Comparison of ENCODE assay signal across 1 cellular context in genomic region chr16:2867661-2867986, GRCh38.
TF ChIP-seq lines count a peak whose summit lies in the region.

No MANE protein-coding gene starts in this region.

TF ChIP-seq in WTC11, 78 proteins besides CTCF, POLR2A, EP300 and RAD21 (continued from another document):
- TF ChIP-seq ZNF425 (CRISPR knock-in tag; conservative IDR thresholded peaks at IDR 0.05): no peak
- no peak for TF ChIP-seq IRF2 (CRISPR knock-in tag; IDR thresholded peaks at IDR 0.05; ENCODE audit: borderline replicate concordance, low read depth)
- TF ChIP-seq TCF7 (CRISPR knock-in tag; IDR thresholded peaks at IDR 0.05; ENCODE audit: low read depth): no peak
- TF ChIP-seq ZNF671 (CRISPR knock-in tag; IDR thresholded peaks at IDR 0.05): no peak
- TF ChIP-seq TP53 (CRISPR knock-in tag; IDR thresholded peaks at IDR 0.05): no peak
- no peak for TF ChIP-seq AFF4 (CRISPR knock-in tag; IDR thresholded peaks at IDR 0.05; ENCODE audit: borderline replicate concordance)
- no peak for TF ChIP-seq ZNF121 (CRISPR knock-in tag; IDR thresholded peaks at IDR 0.05)
- no peak for TF ChIP-seq E2F1 (CRISPR knock-in tag; IDR thresholded peaks at IDR 0.05)
